Comparison of ENCODE assay signal across 8 cellular contexts in the genomic region with DNA sequence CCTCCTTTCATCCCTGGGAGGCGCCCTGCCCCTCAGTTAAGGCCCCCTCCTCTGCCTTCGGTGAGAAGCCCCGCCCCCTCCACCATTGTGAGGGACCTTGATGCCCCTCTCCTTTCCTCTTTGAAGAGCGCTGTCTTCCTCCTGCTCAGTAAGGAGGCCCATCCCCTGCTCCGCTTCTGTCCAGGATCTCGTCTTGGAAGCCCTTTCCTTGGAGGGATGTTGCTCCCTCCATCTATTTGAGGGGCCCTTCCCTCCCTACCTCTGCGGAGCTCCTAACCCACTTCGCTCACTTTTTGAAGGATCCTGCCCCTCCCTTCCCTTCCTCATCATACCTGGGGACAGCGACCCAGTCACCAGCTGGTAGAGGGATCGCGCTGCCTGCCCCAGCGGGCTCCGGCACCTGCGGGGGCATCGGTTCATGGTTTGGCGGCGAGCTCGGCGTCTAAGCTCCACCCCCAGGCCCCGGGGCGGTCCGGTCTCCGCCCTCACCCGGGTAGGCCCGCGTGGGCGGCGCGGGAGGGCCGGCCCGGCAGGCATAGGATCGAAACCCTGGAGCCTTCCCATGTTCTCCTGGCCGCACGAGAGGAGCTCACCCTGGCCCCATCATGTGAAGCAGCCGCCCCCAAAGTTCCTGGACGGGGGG. TPM values are rescaled to one million over a fixed set of nuclear protein-coding genes. Genes with fewer than 3 reads are reported as not detected.
DNase-seq lines count a peak whose midpoint lies in the region; ATAC-seq and TF ChIP-seq lines count a peak whose summit lies in the region.

No MANE protein-coding gene starts in this region.

- H4K20me1 ChIP-seq in OCI-LY3 (ENCODE audit: insufficient read depth, low read length), result no peaks in the 10 kb centered on the region; the same call in 1 of the 2 replicates

- H3K9ac ChIP-seq in OCI-LY3 (ENCODE audit: low read length), result peak overlapping the region; percentile 58
- H3K9ac ChIP-seq in rectal smooth muscle tissue (ENCODE audit: low read length), result no peak overlapping the region

- ATAC-seq in heart left ventricle (peak in 3 of 4 donors; percentile 18 to 28 (median 22)), HG03139 (IDR thresholded peaks at IDR 0.05; ENCODE audit: unreplicated experiment) (no peak)

- TF ChIP-seq CTCF in OCI-LY3 (IDR thresholded peaks at IDR 0.05; ENCODE audit: low read depth, low read length) (no peak), heart left ventricle (IDR thresholded peaks at IDR 0.05) (no peak)

- H3K4me2 ChIP-seq in OCI-LY3 (ENCODE audit: low read length), result peak overlapping the region; percentile 95

- H3K4me3 ChIP-seq in OCI-LY3 (ENCODE audit: low read length) (peak overlapping the region; percentile 78), heart left ventricle (peak overlapping the region in 10 of 12 donors; percentile 4 to 59 (median 30)), rectal smooth muscle tissue (ENCODE audit: low read length) (peak overlapping the region; percentile 22)

- H3K27me3 ChIP-seq in OCI-LY3 (ENCODE audit: low read depth, low read length) (no peaks in the 10 kb centered on the region), heart left ventricle (no peaks in the 10 kb centered on the region), rectal smooth muscle tissue (ENCODE audit: control insufficient read depth, insufficient read depth, low read length) (no peaks in the 10 kb centered on the region)

- intact Hi-C loops in heart left ventricle (cut with DNase I), result loop anchor here (1.0 to 5.0 kb wide), 11 partner anchors 43 to 233 kb away; partner anchors contain the start of gene HPS6 (in 1 of the 10)

- H2AFZ ChIP-seq in OCI-LY3 (ENCODE audit: low read depth, low read length), result no peak overlapping the region; the same call in 1 of the 2 replicates

- no peaks in the 10 kb centered on the region; the same call in 1 of the 2 replicates for H3K79me2 ChIP-seq in OCI-LY3 (ENCODE audit: low read length)

- 19 to 49% (median 28%) methylated on average over 11 to 36 of the region's 36 CpGs for WGBS in heart left ventricle, 4 donors

- H3K4me1 ChIP-seq in OCI-LY3 (ENCODE audit: low read length) (peaks cover 35% of the 10 kb centered on the region), heart left ventricle (peaks cover 0 to 68% (median 29%) of the 10 kb centered on the region in 12 donors), rectal smooth muscle tissue (ENCODE audit: control insufficient read depth, insufficient read depth, low read length) (peaks cover 5% of the 10 kb centered on the region)

- H3K36me3 ChIP-seq in OCI-LY3 (replicated peaks; ENCODE audit: low read depth, low read length) (no peaks in the 10 kb centered on the region), heart left ventricle (no peaks in the 10 kb centered on the region), rectal smooth muscle tissue (ENCODE audit: control insufficient read depth, insufficient read depth, low read length) (no peaks in the 10 kb centered on the region)

- no peak overlapping the region for H3K27ac ChIP-seq in OCI-LY3 (ENCODE audit: low read length)
- peak overlapping the region in 2 of 12 donors; percentile 24 to 50 for H3K27ac ChIP-seq in heart left ventricle
- H3K27ac ChIP-seq in rectal smooth muscle tissue (ENCODE audit: low read depth, low read length), result no peak overlapping the region

- TF ChIP-seq POLR2A in GM19193 (IDR thresholded peaks at IDR 0.05; ENCODE audit: extremely low read depth, insufficient read depth, insufficient read length) (peak; percentile 22), heart left ventricle (IDR thresholded peaks at IDR 0.05) (no peak)

- DNase-seq in activated naive CD4-positive, alpha-beta T cell treated with anti-CD3 and anti-CD28 coated beads, Interleukin-2, amount 50 U/mL, for 16 hours, result peak; percentile 65
- DNase-seq in heart left ventricle (peak in 3 of 5 donors; percentile 57 to 80 (median 58)), OCI-M1 (lab: John Stamatoyannopoulos, UW) (no peak), NCI-H128 (lab: John Stamatoyannopoulos, UW; ENCODE audit: unreplicated experiment) (no peak)

- H3K9me3 ChIP-seq in OCI-LY3 (ENCODE audit: insufficient read depth, low read length) (no peaks in the 10 kb centered on the region), heart left ventricle (no peaks in the 10 kb centered on the region)

RNA-seq across cellular contexts. Expression of gene KCNIP2, which starts 4.1 kb away (rescaled TPM):
- total RNA-seq in heart left ventricle, result 100 to 1,000 TPM in 7 of 9 donors, 10 to 100 TPM in 2; 85.1 to 862 (median 174) TPM
- 100 to 1,000 TPM; 214 to 262 TPM for polyA plus RNA-seq in heart left ventricle

RNA-seq across cellular contexts. Expression of gene OGA, which starts 21.3 kb away (rescaled TPM):
- 100 to 1,000 TPM in 4 of 9 donors, 10 to 100 TPM in 5; 53.8 to 164 (median 92.6) TPM for total RNA-seq in heart left ventricle
- 10 to 100 TPM; 42.1 to 42.4 TPM for polyA plus RNA-seq in heart left ventricle

RNA-seq across cellular contexts. Expression of gene NPM3, which starts 56.3 kb away (rescaled TPM):
- total RNA-seq in heart left ventricle, result 10 to 100 TPM in 4 of 9 donors, 1 to 10 TPM in 5; 5.9 to 23.1 (median 8.3) TPM
- 10 to 100 TPM; 11.0 to 24.9 TPM for polyA plus RNA-seq in heart left ventricle

Comparison
In these comparisons a context has a peak if more than half of its experiments do, and no peak if none do; other contexts are left out.
1. H3K4me3 ChIP-seq: peak in every context shown above with its lines; median percentile 78 in OCI-LY3; 30 in heart left ventricle; 22 in rectal smooth muscle tissue.
2. DNase-seq: peak in activated naive CD4-positive, alpha-beta T cell treated with anti-CD3 and anti-CD28 coated beads, Interleukin-2, amount 50 U/mL, for 16 hours (single experiment) and heart left ventricle (3 of 5); none in OCI-M1 (single experiment) and NCI-H128 (single experiment).